ENCODE assay signal across 24 cellular contexts in genomic region chr10:114362831-114363355, GRCh38.
"Had no signal": no experiment of that assay in that cellular context is flagged by ENCODE, and none has a peak within 500 bp of the region (broad histone marks: within the 10 kb centered on the region; RNA-seq: fewer than 3 reads in every experiment).

No MANE protein-coding gene starts in this region.

- H3K9me3 ChIP-seq: esophagus muscularis mucosa, gastroesophageal sphincter, heart right ventricle, left lung, neutrophil, pancreas, right lobe of liver, thoracic aorta, transverse colon, vagina had no signal

- H3K27me3 ChIP-seq: esophagus muscularis mucosa, foreskin keratinocyte, gastroesophageal sphincter, heart right ventricle, left lung, neutrophil, pancreas, right lobe of liver, transverse colon, vagina had no signal

- H3K4me1 ChIP-seq: left lung, right lobe of liver had no signal

- H3K4me3 Mint-ChIP-seq: naive thymus-derived CD8-positive, alpha-beta T cell; stimulated activated naive B cell treated with anti-CD40 and anti-IgM and Interleukin-4, amounts not matched to agents 10 μg/mL and 1 μg/mL and 100 μg/mL, for 72 hours; stimulated activated naive CD8-positive, alpha-beta T cell treated with anti-CD3 and anti-CD28 coated beads, Interleukin-15, Interleukin-2, amounts not matched to agents 100 ng/mL and 50 ng/mL, for 24 hours had no signal

- ATAC-seq: foreskin keratinocyte; gastroesophageal sphincter; heart right ventricle; left cardiac atrium; left lung; naive thymus-derived CD8-positive, alpha-beta T cell; pancreas; right lobe of liver; stimulated activated naive B cell treated with anti-CD40 and anti-IgM and Interleukin-4, amounts not matched to agents 10 μg/mL and 1 μg/mL and 100 μg/mL, for 72 hours had no signal

- H3K36me3 Mint-ChIP-seq: naive thymus-derived CD8-positive, alpha-beta T cell; stimulated activated naive B cell treated with anti-CD40 and anti-IgM and Interleukin-4, amounts not matched to agents 10 μg/mL and 1 μg/mL and 100 μg/mL, for 72 hours had no signal

- H3K4me1 Mint-ChIP-seq: stimulated activated naive B cell treated with anti-CD40 and anti-IgM and Interleukin-4, amounts not matched to agents 10 μg/mL and 1 μg/mL and 100 μg/mL, for 72 hours had no signal

- H3K4me3 ChIP-seq: coronary artery, esophagus muscularis mucosa, gastroesophageal sphincter, heart right ventricle, left lung, pancreas, right lobe of liver, thoracic aorta, transverse colon, vagina had no signal

- H3K9me3 Mint-ChIP-seq: naive thymus-derived CD8-positive, alpha-beta T cell; stimulated activated naive B cell treated with anti-CD40 and anti-IgM and Interleukin-4, amounts not matched to agents 10 μg/mL and 1 μg/mL and 100 μg/mL, for 72 hours; stimulated activated naive CD8-positive, alpha-beta T cell treated with anti-CD3 and anti-CD28 coated beads, Interleukin-15, Interleukin-2, amounts not matched to agents 100 ng/mL and 50 ng/mL, for 24 hours had no signal

- H3K27ac ChIP-seq: coronary artery, epithelial cell of prostate, esophagus muscularis mucosa, foreskin keratinocyte, gastroesophageal sphincter, heart right ventricle, left lung, neutrophil, pancreas, right lobe of liver, thoracic aorta, transverse colon, vagina had no signal

- DNase-seq: foreskin keratinocyte; heart right ventricle; hippocampal formation; left cardiac atrium; left lung; mesendoderm; midbrain; naive thymus-derived CD8-positive, alpha-beta T cell; pancreas; right lobe of liver; small intestine; stimulated activated CD4-positive, alpha-beta T cell treated with anti-CD3 and anti-CD28 coated beads, Interleukin-15, amount 100 ng/mL, for 24 hours; stimulated activated CD4-positive, alpha-beta T cell treated with anti-CD3 and anti-CD28 coated beads, Interleukin-2, amount 100 ng/mL, for 48 hours; stimulated activated naive B cell treated with anti-CD40 and anti-IgM and Interleukin-4, amounts not matched to agents 10 μg/mL and 1 μg/mL and 100 μg/mL, for 72 hours; transverse colon had no signal

- H3K36me3 ChIP-seq: esophagus muscularis mucosa, gastroesophageal sphincter, heart right ventricle, left lung, neutrophil, pancreas, right lobe of liver, thoracic aorta, transverse colon, vagina had no signal

- H3K27ac Mint-ChIP-seq: naive thymus-derived CD8-positive, alpha-beta T cell; progenitor cell of endocrine pancreas; stimulated activated naive B cell treated with anti-CD40 and anti-IgM and Interleukin-4, amounts not matched to agents 10 μg/mL and 1 μg/mL and 100 μg/mL, for 72 hours had no signal
